In the genomic region with DNA sequence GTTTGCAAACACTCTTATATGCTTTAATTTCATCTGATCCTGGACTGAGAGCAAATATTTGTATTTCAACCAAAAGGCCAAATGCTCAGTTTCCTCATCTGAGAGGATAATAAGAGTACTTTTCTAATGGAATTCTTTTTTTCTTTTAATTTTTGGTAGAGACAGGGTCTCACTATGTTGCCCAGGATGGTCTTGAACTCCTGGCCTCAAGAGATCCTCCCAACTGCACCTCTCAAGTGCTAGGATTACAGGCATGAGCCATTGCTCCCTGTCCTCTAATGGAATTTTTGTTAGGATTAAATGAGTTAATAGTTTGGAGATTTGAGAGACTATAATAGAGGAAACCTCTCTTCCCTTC, we compare ENCODE assay signal across 8 cellular contexts.
DNase-seq lines count a peak whose midpoint lies in the region; ATAC-seq and TF ChIP-seq lines count a peak whose summit lies in the region.

No MANE protein-coding gene starts in this region.

- peak; percentile 29 for DNase-seq in NCI-H748 treated with DMSO at 0.1 percent for 48 hours (lab: John Stamatoyannopoulos, UW)
- DNase-seq in NCI-H748 (lab: John Stamatoyannopoulos, UW; ENCODE audit: unreplicated experiment), result no peak
- no peak for DNase-seq in activated T-helper 2 cell treated with anti-CD3 and anti-CD28 coated beads, Interferon-gamma antibody, Interleukin-2, Interleukin-4, amounts not matched to agents 10 μg/mL and 5 μg/mL and 100 μg/mL, durations not matched to agents 14 hours and 24 hours and 36 hours (ENCODE audit: low spot score)
- no peak for DNase-seq in immature natural killer cell
- DNase-seq in stimulated activated naive B cell treated with anti-CD40 and anti-IgM and Interleukin-4, amounts not matched to agents 10 μg/mL and 1 μg/mL and 100 μg/mL, for 72 hours, result no peak
- no peak for DNase-seq in Caco-2
- DNase-seq in NOMO-1 treated with DMSO at 0.1 percent for 48 hours (lab: John Stamatoyannopoulos, UW; ENCODE audit: unreplicated experiment), result no peak

- H3K27me3 Mint-ChIP-seq in activated T-helper 2 cell treated with anti-CD3 and anti-CD28 coated beads, Interferon-gamma antibody, Interleukin-2, Interleukin-4, amounts not matched to agents 10 μg/mL and 5 μg/mL and 100 μg/mL, durations not matched to agents 14 hours and 24 hours and 36 hours (ENCODE audit: low read depth), result no peaks in the 10 kb centered on the region
- H3K27me3 Mint-ChIP-seq in immature natural killer cell (ENCODE audit: low read depth in 3 of 3) (peaks cover 29 to 42% (median 29%) of the 10 kb centered on the region in 3 donors), Caco-2 (ENCODE audit: insufficient read depth, unreplicated experiment) (no peaks in the 10 kb centered on the region)
- no peaks in the 10 kb centered on the region for H3K27me3 Mint-ChIP-seq in stimulated activated naive B cell treated with anti-CD40 and anti-IgM and Interleukin-4, amounts not matched to agents 10 μg/mL and 1 μg/mL and 100 μg/mL, for 72 hours

- H3K4me1 ChIP-seq in Caco-2, result peaks cover 23% of the 10 kb centered on the region

- ATAC-seq in stimulated activated naive B cell treated with anti-CD40 and anti-IgM and Interleukin-4, amounts not matched to agents 10 μg/mL and 1 μg/mL and 100 μg/mL, for 72 hours (replicated peaks), result no peak
- ATAC-seq in HG03354 (IDR thresholded peaks at IDR 0.05; ENCODE audit: poor library complexity, severe bottlenecking, unreplicated experiment), result no peak

- H3K36me3 ChIP-seq in Caco-2 (ENCODE audit: control insufficient read depth, insufficient read depth, low read length), result no peaks in the 10 kb centered on the region

- H3K4me3 Mint-ChIP-seq in activated T-helper 2 cell treated with anti-CD3 and anti-CD28 coated beads, Interferon-gamma antibody, Interleukin-2, Interleukin-4, amounts not matched to agents 10 μg/mL and 5 μg/mL and 100 μg/mL, durations not matched to agents 14 hours and 24 hours and 36 hours (ENCODE audit: low read depth), result peak overlapping the region; percentile 97
- peak overlapping the region; percentile 83 to 98 (median 95) for H3K4me3 Mint-ChIP-seq in immature natural killer cell
- peak overlapping the region; percentile 88 to 91 for H3K4me3 Mint-ChIP-seq in stimulated activated naive B cell treated with anti-CD40 and anti-IgM and Interleukin-4, amounts not matched to agents 10 μg/mL and 1 μg/mL and 100 μg/mL, for 72 hours
- no peak overlapping the region for H3K4me3 Mint-ChIP-seq in Caco-2 (ENCODE audit: unreplicated experiment)

- H3K9me3 ChIP-seq in Caco-2, result no peaks in the 10 kb centered on the region

- intact Hi-C loops in activated T-helper 2 cell treated with anti-CD3 and anti-CD28 coated beads, Interferon-gamma antibody, Interleukin-2, Interleukin-4, amounts not matched to agents 10 μg/mL and 5 μg/mL and 100 μg/mL, durations not matched to agents 14 hours and 24 hours and 36 hours (cut with micrococcal nuclease), result loop anchor here (1.0 to 5.0 kb wide), 5 partner anchors 12 to 1342 kb away; a partner anchor contains a TSS
- intact Hi-C loops in Caco-2 (cut with micrococcal nuclease; ENCODE audit: unreplicated experiment), result no loop called here

- POLR2A ChIA-PET in Caco-2 (lab: Charles Lee), result no interaction called here

- no peaks in the 10 kb centered on the region for H3K9me3 Mint-ChIP-seq in activated T-helper 2 cell treated with anti-CD3 and anti-CD28 coated beads, Interferon-gamma antibody, Interleukin-2, Interleukin-4, amounts not matched to agents 10 μg/mL and 5 μg/mL and 100 μg/mL, durations not matched to agents 14 hours and 24 hours and 36 hours
- no peaks in the 10 kb centered on the region for H3K9me3 Mint-ChIP-seq in immature natural killer cell
- no peaks in the 10 kb centered on the region for H3K9me3 Mint-ChIP-seq in stimulated activated naive B cell treated with anti-CD40 and anti-IgM and Interleukin-4, amounts not matched to agents 10 μg/mL and 1 μg/mL and 100 μg/mL, for 72 hours
- peaks cover 10% of the 10 kb centered on the region for H3K9me3 Mint-ChIP-seq in Caco-2 (ENCODE audit: unreplicated experiment)

- no peaks in the 10 kb centered on the region for H3K27me3 ChIP-seq in Caco-2 (replicated peaks; ENCODE audit: control insufficient read depth, insufficient read depth, low read length)

- H3K4me1 Mint-ChIP-seq in activated T-helper 2 cell treated with anti-CD3 and anti-CD28 coated beads, Interferon-gamma antibody, Interleukin-2, Interleukin-4, amounts not matched to agents 10 μg/mL and 5 μg/mL and 100 μg/mL, durations not matched to agents 14 hours and 24 hours and 36 hours (ENCODE audit: low read depth), result peaks cover 50% of the 10 kb centered on the region
- peaks cover 64 to 68% of the 10 kb centered on the region in 2 donors for H3K4me1 Mint-ChIP-seq in immature natural killer cell
- H3K4me1 Mint-ChIP-seq in stimulated activated naive B cell treated with anti-CD40 and anti-IgM and Interleukin-4, amounts not matched to agents 10 μg/mL and 1 μg/mL and 100 μg/mL, for 72 hours, result peaks cover 54 to 84% of the 10 kb centered on the region in 2 donors
- peaks cover 7% of the 10 kb centered on the region for H3K4me1 Mint-ChIP-seq in Caco-2 (ENCODE audit: low read depth, unreplicated experiment)

- peaks cover 79% of the 10 kb centered on the region for H3K36me3 Mint-ChIP-seq in activated T-helper 2 cell treated with anti-CD3 and anti-CD28 coated beads, Interferon-gamma antibody, Interleukin-2, Interleukin-4, amounts not matched to agents 10 μg/mL and 5 μg/mL and 100 μg/mL, durations not matched to agents 14 hours and 24 hours and 36 hours (ENCODE audit: low read depth)
- H3K36me3 Mint-ChIP-seq in immature natural killer cell, result peaks cover 4 to 8% (median 5%) of the 10 kb centered on the region in 3 donors
- H3K36me3 Mint-ChIP-seq in stimulated activated naive B cell treated with anti-CD40 and anti-IgM and Interleukin-4, amounts not matched to agents 10 μg/mL and 1 μg/mL and 100 μg/mL, for 72 hours, result peaks cover 5 to 19% of the 10 kb centered on the region in 2 donors
- no peaks in the 10 kb centered on the region for H3K36me3 Mint-ChIP-seq in Caco-2 (ENCODE audit: insufficient read depth, unreplicated experiment)

- no peak for TF ChIP-seq CTCF in Caco-2 (IDR thresholded peaks at IDR 0.05; ENCODE audit: insufficient read depth in 1 of 2, low read depth in 1 of 2, low read length in 1 of 2, severe bottlenecking in 1 of 2, unreplicated experiment in 1 of 2)

- BruUV-seq in Caco-2 (replicated peaks; lab: Mats Ljungman, UMichigan), result no TSS peak

- peak overlapping the region; percentile 99 for H3K27ac Mint-ChIP-seq in activated T-helper 2 cell treated with anti-CD3 and anti-CD28 coated beads, Interferon-gamma antibody, Interleukin-2, Interleukin-4, amounts not matched to agents 10 μg/mL and 5 μg/mL and 100 μg/mL, durations not matched to agents 14 hours and 24 hours and 36 hours
- H3K27ac Mint-ChIP-seq in immature natural killer cell (peak overlapping the region; percentile 100), Caco-2 (ENCODE audit: unreplicated experiment) (no peak overlapping the region)
- peak overlapping the region; percentile 100 for H3K27ac Mint-ChIP-seq in stimulated activated naive B cell treated with anti-CD40 and anti-IgM and Interleukin-4, amounts not matched to agents 10 μg/mL and 1 μg/mL and 100 μg/mL, for 72 hours

- CTCF ChIA-PET in Caco-2 (lab: Charles Lee), result no interaction called here

- no peak overlapping the region for H3K4me3 ChIP-seq in Caco-2 (ENCODE audit: low read depth, low read length)
